ENCODE assay signal across 8 cellular contexts in the genomic region with DNA sequence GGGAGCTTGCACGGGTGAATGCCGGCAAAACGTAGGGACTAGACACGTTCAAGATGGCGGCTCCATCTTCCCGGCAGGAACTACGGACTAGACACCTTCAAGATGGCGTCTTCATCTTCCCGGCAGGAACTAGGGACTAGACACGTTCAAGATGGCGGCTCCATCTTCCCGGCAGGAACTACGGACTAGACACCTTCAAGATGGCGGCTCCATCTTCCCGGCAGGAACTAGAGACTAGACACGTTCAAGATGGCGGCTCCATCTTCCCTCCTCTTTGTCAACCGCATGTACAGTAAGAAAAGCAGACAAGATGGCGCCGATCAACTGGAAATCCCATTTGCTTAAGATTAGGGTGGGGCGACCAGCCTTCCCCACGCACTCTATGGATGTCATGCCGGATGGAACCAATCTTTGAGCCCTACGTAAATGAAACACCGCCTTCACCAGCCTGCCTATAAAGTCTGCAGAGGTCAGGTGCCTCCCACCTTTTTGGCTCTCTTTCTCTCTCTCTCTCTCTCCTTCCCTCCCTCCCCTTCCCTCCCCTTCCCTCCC.
DNase-seq lines count a peak whose midpoint lies in the region; ATAC-seq, FAIRE-seq and TF ChIP-seq lines count a peak whose summit lies in the region.

No MANE protein-coding gene starts in this region.

- TF ChIP-seq POLR2A in A549 (IDR thresholded peaks at IDR 0.05; ENCODE audit: low read length), result peak; percentile 35

- H3K27ac Mint-ChIP-seq in memory B cell, result peak overlapping the region; percentile 77

- ATAC-seq in A549, result peak; percentile 96 to 98
- peak; percentile 87 for ATAC-seq in GM18861 (IDR thresholded peaks at IDR 0.05; ENCODE audit: unreplicated experiment)
- peak; percentile 71 for ATAC-seq in HG03565 (IDR thresholded peaks at IDR 0.05; ENCODE audit: unreplicated experiment)
- ATAC-seq in memory B cell (ENCODE audit: low read depth), result peak; percentile 93

- WGBS in A549 (ENCODE audit: missing lambda C conversion rate), result 14% methylated on average over 23 of the region's 25 CpGs

- TF ChIP-seq RAD21 in A549 (conservative IDR thresholded peaks at IDR 0.05 in 1 of 2, IDR thresholded peaks at IDR 0.05 in 1 of 2), result no peak

- H3K36me3 Mint-ChIP-seq in memory B cell, result peaks cover 13% of the 10 kb centered on the region

- H3K4me1 ChIP-seq in A549, result peaks cover 6% of the 10 kb centered on the region; the same call in 1 of the 3 replicates

- H3K4me2 ChIP-seq in A549, result peak overlapping the region; percentile 79

- peak overlapping the region; percentile 46 for H3K4me3 ChIP-seq in A549

- peaks cover 17% of the 10 kb centered on the region for H3K9me3 Mint-ChIP-seq in memory B cell

- peak overlapping the region; percentile 61 for H3K4me3 Mint-ChIP-seq in memory B cell

- DNase-seq in A549 (ENCODE audit: low read depth in 1 of 2, low spot score in 1 of 2) (peak; percentile 48 to 99), cerebellum (ENCODE audit: low spot score) (peak; percentile 27), memory B cell (ENCODE audit: low spot score in 2 of 2) (peak; percentile 37 to 50), HuH-7.5 (ENCODE audit: low spot score) (no peak)
- DNase-seq in stimulated activated CD8-positive, alpha-beta memory T cell treated with anti-CD3 and anti-CD28 coated beads, Interleukin-7, amount 100 ng/mL, for 48 hours (ENCODE audit: extremely low read depth in 1 of 2, low read depth in 1 of 2), result peak; percentile 5 to 41

- H3K9me3 ChIP-seq in A549, result peaks cover 21% of the 10 kb centered on the region; the same call in 1 of the 3 replicates

- no peaks in the 10 kb centered on the region for H3K27me3 Mint-ChIP-seq in memory B cell

- FAIRE-seq in A549 (lab: Jason Lieb, UNC) (peak; percentile 97), TTC549 (lab: Jason Lieb, UNC) (peak; percentile 100)

- POLR2A ChIA-PET in A549 (lab: Yijun Ruan, JAX), result no interaction called here

- H3K27ac ChIP-seq in A549, result peak overlapping the region; percentile 60 to 73

- no peak for TF ChIP-seq CTCF in A549 (IDR thresholded peaks at IDR 0.05)

- TF ChIP-seq EP300 in A549 (IDR thresholded peaks at IDR 0.05), result no peak

- H3K4me1 Mint-ChIP-seq in memory B cell, result peaks cover 10% of the 10 kb centered on the region

- CTCF ChIA-PET in A549 (lab: Yijun Ruan, JAX), result no interaction called here

TF ChIP-seq in A549, 52 proteins besides CTCF, POLR2A, EP300 and RAD21:
- TF ChIP-seq NFE2L2 (conservative IDR thresholded peaks at IDR 0.05; ENCODE audit: low read length), result no peak
- 0 out of 2 replicates have a peak, but pooled peaks have one; percentile 43 for TF ChIP-seq EHMT2 (IDR thresholded peaks at IDR 0.05; ENCODE audit: low read depth)
- TF ChIP-seq REST (IDR thresholded peaks at IDR 0.05), result no peak
- no peak for TF ChIP-seq CBX8 (IDR thresholded peaks at IDR 0.05)
- no peak for TF ChIP-seq SREBF2 (IDR thresholded peaks at IDR 0.05)
- no peak for TF ChIP-seq BHLHE40 (IDR thresholded peaks at IDR 0.05; ENCODE audit: low read depth, low read length)
- TF ChIP-seq HDAC2 (IDR thresholded peaks at IDR 0.05), result no peak
- peak in 1 of 2 experiments; percentile 61; a peak in 1 of 5 replicates for TF ChIP-seq JUN (IDR thresholded peaks at IDR 0.05)
- TF ChIP-seq, protein P1, sequence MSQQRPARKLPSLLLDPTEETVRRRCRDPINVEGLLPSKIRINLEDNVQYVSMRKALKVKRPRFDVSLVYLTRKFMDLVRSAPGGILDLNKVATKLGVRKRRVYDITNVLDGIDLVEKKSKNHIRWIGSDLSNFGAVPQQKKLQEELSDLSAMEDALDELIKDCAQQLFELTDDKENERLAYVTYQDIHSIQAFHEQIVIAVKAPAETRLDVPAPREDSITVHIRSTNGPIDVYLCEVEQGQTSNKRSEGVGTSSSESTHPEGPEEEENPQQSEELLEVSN (IDR thresholded peaks at IDR 0.05; ENCODE audit: borderline replicate concordance, low read depth), result no peak
- TF ChIP-seq KDM5A (IDR thresholded peaks at IDR 0.05), result no peak
- no peak for TF ChIP-seq JUNB (IDR thresholded peaks at IDR 0.05)
- no peak for TF ChIP-seq RARB (CRISPR knock-in tag; IDR thresholded peaks at IDR 0.05)
- TF ChIP-seq FOSB (CRISPR knock-in tag; IDR thresholded peaks at IDR 0.05), result no peak
- TF ChIP-seq, protein P2, sequence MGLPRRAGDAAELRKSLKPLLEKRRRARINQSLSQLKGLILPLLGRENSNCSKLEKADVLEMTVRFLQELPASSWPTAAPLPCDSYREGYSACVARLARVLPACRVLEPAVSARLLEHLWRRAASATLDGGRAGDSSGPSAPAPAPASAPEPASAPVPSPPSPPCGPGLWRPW (IDR thresholded peaks at IDR 0.05), result no peak
- no peak for TF ChIP-seq PBX3 (IDR thresholded peaks at IDR 0.05)
- TF ChIP-seq MYC (IDR thresholded peaks at IDR 0.05; ENCODE audit: borderline replicate concordance, low read length), result 0 out of 2 replicates have a peak, but pooled peaks have one; percentile 31
- peak; percentile 74 for TF ChIP-seq MAX (IDR thresholded peaks at IDR 0.05)
- TF ChIP-seq RNF2 (IDR thresholded peaks at IDR 0.05; ENCODE audit: borderline replicate concordance, low read depth), result no peak
- TF ChIP-seq NPAS2 (CRISPR knock-in tag; IDR thresholded peaks at IDR 0.05; ENCODE audit: borderline replicate concordance), result no peak
